8 cellular contexts compared by ENCODE assay signal in genomic region chr20:4972506-4973251, GRCh38. TPM values are rescaled to one million over a fixed set of nuclear protein-coding genes. Genes with fewer than 3 reads are reported as not detected.
DNase-seq lines count a peak whose midpoint lies in the region; ATAC-seq and TF ChIP-seq lines count a peak whose summit lies in the region.

No MANE protein-coding gene starts in this region.

- no peak for TF ChIP-seq CTCF in foreskin fibroblast (IDR thresholded peaks at IDR 0.05; ENCODE audit: low read depth, low read length)
- no peak for TF ChIP-seq CTCF in transverse colon (IDR thresholded peaks at IDR 0.05)

- peak overlapping the region; percentile 35 to 48 for H3K4me3 ChIP-seq in foreskin fibroblast (ENCODE audit: low read depth in 1 of 2, low read length in 2 of 2)
- peak overlapping the region in 1 of 4 donors; percentile 22 for H3K4me3 ChIP-seq in transverse colon

- no peak for DNase-seq in activated T-cell treated with anti-CD3 and anti-CD28 coated beads, Interleukin-2, amount 50 U/mL, for 72 hours
- DNase-seq in activated T-cell treated with anti-CD3 and anti-CD28 coated beads for 4 hours (no peak), RPMI8226 (peak; percentile 10), foreskin fibroblast (no peak), transverse colon (no peak), NCI-H446 treated with DMSO at 0.1 percent for 48 hours (lab: John Stamatoyannopoulos, UW) (no peak), NOMO-1 treated with dmso at 0.1 percent for 144 hours (lab: John Stamatoyannopoulos, UW; ENCODE audit: unreplicated experiment) (no peak)

- peak overlapping the region; percentile 65 to 74 (median 73) for H3K27ac ChIP-seq in transverse colon

- TF ChIP-seq EP300 in transverse colon (IDR thresholded peaks at IDR 0.05; ENCODE audit: low read depth) = no peak

- no peak for TF ChIP-seq POLR2A in transverse colon (IDR thresholded peaks at IDR 0.05)

- H3K4me3 Mint-ChIP-seq in activated T-cell treated with anti-CD3 and anti-CD28 coated beads, Interleukin-2, amount 50 U/mL, for 72 hours = peak overlapping the region; percentile 68 to 86

- no peaks in the 10 kb centered on the region for H3K9me3 Mint-ChIP-seq in activated T-cell treated with anti-CD3 and anti-CD28 coated beads, Interleukin-2, amount 50 U/mL, for 72 hours

- in situ Hi-C loops in transverse colon (cut with MboI; ENCODE audit: low pct_ligation_motif_present in 1 of 4, low pct_unique_long_range_greater_than_20kb in 1 of 4, low sequenced_read_pairs in 3 of 4) = loop anchor here in 1 of 4 donors (25.0 kb wide), 1 partner anchor 360 kb away; no protein-coding TSS in a partner anchor

- H3K27me3 Mint-ChIP-seq in activated T-cell treated with anti-CD3 and anti-CD28 coated beads, Interleukin-2, amount 50 U/mL, for 72 hours (ENCODE audit: low read depth) = no peaks in the 10 kb centered on the region

- WGBS in transverse colon (ENCODE audit: low coverage in 1 of 2), 2 donors = 81 to 82% methylated on average over 7 to 12 of the region's 12 CpGs

- no peak for ATAC-seq in activated T-cell treated with anti-CD3 and anti-CD28 coated beads, Interleukin-2, amount 50 U/mL, for 72 hours (replicated peaks in 1 of 2)
- no peak for ATAC-seq in GM18870 (IDR thresholded peaks at IDR 0.05; ENCODE audit: unreplicated experiment)

- intact Hi-C loops in transverse colon (cut with DNase I; ENCODE audit: low total_unique reads) = no loop called here

- H3K4me1 Mint-ChIP-seq in activated T-cell treated with anti-CD3 and anti-CD28 coated beads, Interleukin-2, amount 50 U/mL, for 72 hours (ENCODE audit: low read depth) = peaks cover 33% of the 10 kb centered on the region

- H3K36me3 Mint-ChIP-seq in activated T-cell treated with anti-CD3 and anti-CD28 coated beads, Interleukin-2, amount 50 U/mL, for 72 hours (ENCODE audit: insufficient read depth in 2 of 2) = peaks cover 6 to 12% of the 10 kb centered on the region in 2 donors

- no peaks in the 10 kb centered on the region for H3K27me3 ChIP-seq in transverse colon

- H3K36me3 ChIP-seq in transverse colon = no peaks in the 10 kb centered on the region

- peaks cover 5 to 26% (median 7%) of the 10 kb centered on the region in 4 donors for H3K4me1 ChIP-seq in transverse colon

- H3K9me3 ChIP-seq in transverse colon = no peaks in the 10 kb centered on the region

- peak overlapping the region; percentile 82 for H3K27ac Mint-ChIP-seq in activated T-cell treated with anti-CD3 and anti-CD28 coated beads, Interleukin-2, amount 50 U/mL, for 72 hours

RNA-seq across cellular contexts. Expression of gene SLC23A2, which starts 28.6 kb away (rescaled TPM):
- 10 to 100 TPM; 21.4 to 22.2 TPM for total RNA-seq in activated T-cell treated with anti-CD3 and anti-CD28 coated beads, Interleukin-2, amount 50 U/mL, for 72 hours
- total RNA-seq in transverse colon = 10 to 100 TPM in 1 of 4 donors, 1 to 10 TPM in 3; 5.0 to 11.6 (median 7.9) TPM
